Comparison of ENCODE assay signal across 31 cellular contexts in the genomic region with DNA sequence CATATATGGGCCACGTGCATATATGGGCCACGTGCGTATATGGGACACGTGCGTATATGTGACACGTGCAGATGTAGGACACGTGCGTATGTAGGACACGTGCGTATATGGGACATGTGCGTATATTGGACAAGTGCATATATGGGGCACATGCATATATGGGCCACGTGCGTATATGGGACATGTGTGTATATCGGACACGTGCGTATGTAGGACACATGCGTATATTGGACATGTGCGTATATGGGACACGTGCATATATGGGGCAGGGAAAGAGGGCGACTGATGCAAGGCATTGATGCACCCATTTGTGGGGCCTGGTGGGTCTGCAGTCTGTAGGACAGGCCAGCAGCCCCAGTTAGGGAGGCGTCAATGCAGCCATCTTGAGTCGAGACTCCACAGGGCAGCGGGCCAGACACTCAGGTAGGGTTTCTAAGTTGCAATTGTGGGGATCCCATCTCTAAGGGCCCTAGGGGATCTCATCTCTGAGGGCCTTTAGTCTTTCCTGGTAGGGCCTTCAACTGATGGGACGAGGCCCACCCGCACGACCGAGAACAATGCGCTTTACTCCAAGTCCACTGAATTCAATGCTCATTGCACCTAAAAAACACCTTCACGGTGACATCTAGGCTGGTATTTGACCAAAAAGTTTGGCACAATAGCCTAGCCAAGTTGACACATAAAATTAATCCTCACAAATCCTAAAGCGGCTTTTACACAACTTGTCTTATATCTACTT.
"Had no signal": no experiment of that assay in that cellular context is flagged by ENCODE, and none has a peak within 500 bp of the region (broad histone marks: within the 10 kb centered on the region; RNA-seq: fewer than 3 reads in every experiment).

No MANE protein-coding gene starts in this region.

- H3K4me1 ChIP-seq: colonic mucosa, psoas muscle, uterus had no signal

- FAIRE-seq: endothelial cell of umbilical vein, islet of Langerhans had no signal

- H3K36me3 ChIP-seq: colonic mucosa, esophagus muscularis mucosa, gastroesophageal sphincter, heart right ventricle, left lung, ovary, spleen, tibial artery, upper lobe of right lung, uterus had no signal

- DNase-seq: colonic mucosa; effector CD8-positive, alpha-beta T cell; foreskin keratinocyte; heart right ventricle; hippocampal formation; left cardiac atrium; left lung; mesenchymal stem cell; mucosa of descending colon; naive B cell; nucleus accumbens; ovary; psoas muscle; right cardiac atrium; spleen; stimulated activated CD4-positive, alpha-beta T cell treated with anti-CD3 and anti-CD28 coated beads, Interleukin-4, amount 100 ng/mL, for 4 hours; stimulated activated naive CD8-positive, alpha-beta T cell treated with anti-CD3 and anti-CD28 coated beads, Interleukin-15, Interleukin-2, amounts not matched to agents 100 U/mL and 50 U/mL, for 24 hours; substantia nigra; testis; tibial artery; upper lobe of right lung; uterus had no signal

- H3K27me3 ChIP-seq: colonic mucosa, ovary, testis, upper lobe of right lung, uterus had no signal

- H3K4me3 Mint-ChIP-seq: dendritic cell treated with granulocyte-macrophage colony-stimulating factor and Interleukin-4, amounts not matched to agents 40 ng/mL and 50 ng/mL, for 4 days; natural killer cell treated with Interleukin-12 subunit alpha and Interleukin-12 subunit beta and Interleukin-15 and Interleukin-18, amount 100 ng/mL, for 72 hours; stimulated activated memory B cell treated with anti-CD40 and anti-IgM and Interleukin-4, amounts not matched to agents 10 μg/mL and 1 μg/mL and 100 μg/mL, for 72 hours had no signal

- H3K36me3 Mint-ChIP-seq: mesothelial cell of epicardium; naive B cell; natural killer cell treated with Interleukin-12 subunit alpha and Interleukin-12 subunit beta and Interleukin-15 and Interleukin-18, amount 100 ng/mL, for 72 hours; stimulated activated memory B cell treated with anti-CD40 and anti-IgM and Interleukin-4, amounts not matched to agents 10 μg/mL and 1 μg/mL and 100 μg/mL, for 72 hours had no signal

- H3K9me3 ChIP-seq: colonic mucosa, esophagus muscularis mucosa, gastroesophageal sphincter, heart right ventricle, left lung, mucosa of descending colon, ovary, psoas muscle, testis, tibial artery, upper lobe of right lung, uterus had no signal

- H3K27ac ChIP-seq: colonic mucosa, esophagus muscularis mucosa, foreskin keratinocyte, gastroesophageal sphincter, heart right ventricle, left lung, ovary, psoas muscle, skin epidermis, spleen, tibial artery, upper lobe of right lung had no signal

- ATAC-seq: foreskin keratinocyte; gastroesophageal sphincter; heart right ventricle; left cardiac atrium; mucosa of descending colon; natural killer cell treated with Interleukin-12 subunit alpha and Interleukin-12 subunit beta and Interleukin-15 and Interleukin-18, amount 100 ng/mL, for 72 hours; psoas muscle; right cardiac atrium; stimulated activated memory B cell treated with anti-CD40 and anti-IgM and Interleukin-4, amounts not matched to agents 10 μg/mL and 1 μg/mL and 100 μg/mL, for 72 hours; stimulated activated naive CD8-positive, alpha-beta T cell treated with anti-CD3 and anti-CD28 coated beads, Interleukin-15, Interleukin-2, amounts not matched to agents 100 U/mL and 50 U/mL, for 24 hours; upper lobe of right lung had no signal

- H3K9me3 Mint-ChIP-seq: dendritic cell treated with granulocyte-macrophage colony-stimulating factor and Interleukin-4, amounts not matched to agents 40 ng/mL and 50 ng/mL, for 4 days; mesothelial cell of epicardium; natural killer cell treated with Interleukin-12 subunit alpha and Interleukin-12 subunit beta and Interleukin-15 and Interleukin-18, amount 100 ng/mL, for 72 hours; stimulated activated memory B cell treated with anti-CD40 and anti-IgM and Interleukin-4, amounts not matched to agents 10 μg/mL and 1 μg/mL and 100 μg/mL, for 72 hours had no signal

- H3K4me1 Mint-ChIP-seq: stimulated activated memory B cell treated with anti-CD40 and anti-IgM and Interleukin-4, amounts not matched to agents 10 μg/mL and 1 μg/mL and 100 μg/mL, for 72 hours had no signal

- H3K4me3 ChIP-seq: colonic mucosa, esophagus muscularis mucosa, gastroesophageal sphincter, heart right ventricle, left lung, mucosa of descending colon, ovary, psoas muscle, skin epidermis, spleen, testis, tibial artery, upper lobe of right lung, uterus had no signal

- H3K27ac Mint-ChIP-seq: dendritic cell treated with granulocyte-macrophage colony-stimulating factor and Interleukin-4, amounts not matched to agents 40 ng/mL and 50 ng/mL, for 4 days; mesothelial cell of epicardium; naive B cell; natural killer cell treated with Interleukin-12 subunit alpha and Interleukin-12 subunit beta and Interleukin-15 and Interleukin-18, amount 100 ng/mL, for 72 hours; stimulated activated memory B cell treated with anti-CD40 and anti-IgM and Interleukin-4, amounts not matched to agents 10 μg/mL and 1 μg/mL and 100 μg/mL, for 72 hours had no signal
